Comparison of ENCODE assay signal across 1 cellular context in genomic region chr5:151786468-151786867, GRCh38.
TF ChIP-seq lines count a peak whose summit lies in the region.

No MANE protein-coding gene starts in this region.

TF ChIP-seq in K562, 482 proteins besides CTCF, POLR2A, EP300 and RAD21:
- TF ChIP-seq ZNF174 (CRISPR knock-in tag; IDR thresholded peaks at IDR 0.05) (no peak), MCM2 (IDR thresholded peaks at IDR 0.05; ENCODE audit: low read depth) (no peak), ERF (CRISPR knock-in tag; IDR thresholded peaks at IDR 0.05) (no peak), GTF2F1 (IDR thresholded peaks at IDR 0.05; ENCODE audit: low read depth, low read length) (no peak), CUX1 (CRISPR knock-in tag; IDR thresholded peaks at IDR 0.05) (no peak), XRCC5 (IDR thresholded peaks at IDR 0.05; ENCODE audit: low read depth, low read length) (no peak), DNMT1 (IDR thresholded peaks at IDR 0.05) (no peak), NCOA1 (IDR thresholded peaks at IDR 0.05; ENCODE audit: low read depth) (no peak)
TF ChIP-seq in K562: peak in this region for 0.
